Comparison of ENCODE assay signal across 8 cellular contexts in the genomic region with DNA sequence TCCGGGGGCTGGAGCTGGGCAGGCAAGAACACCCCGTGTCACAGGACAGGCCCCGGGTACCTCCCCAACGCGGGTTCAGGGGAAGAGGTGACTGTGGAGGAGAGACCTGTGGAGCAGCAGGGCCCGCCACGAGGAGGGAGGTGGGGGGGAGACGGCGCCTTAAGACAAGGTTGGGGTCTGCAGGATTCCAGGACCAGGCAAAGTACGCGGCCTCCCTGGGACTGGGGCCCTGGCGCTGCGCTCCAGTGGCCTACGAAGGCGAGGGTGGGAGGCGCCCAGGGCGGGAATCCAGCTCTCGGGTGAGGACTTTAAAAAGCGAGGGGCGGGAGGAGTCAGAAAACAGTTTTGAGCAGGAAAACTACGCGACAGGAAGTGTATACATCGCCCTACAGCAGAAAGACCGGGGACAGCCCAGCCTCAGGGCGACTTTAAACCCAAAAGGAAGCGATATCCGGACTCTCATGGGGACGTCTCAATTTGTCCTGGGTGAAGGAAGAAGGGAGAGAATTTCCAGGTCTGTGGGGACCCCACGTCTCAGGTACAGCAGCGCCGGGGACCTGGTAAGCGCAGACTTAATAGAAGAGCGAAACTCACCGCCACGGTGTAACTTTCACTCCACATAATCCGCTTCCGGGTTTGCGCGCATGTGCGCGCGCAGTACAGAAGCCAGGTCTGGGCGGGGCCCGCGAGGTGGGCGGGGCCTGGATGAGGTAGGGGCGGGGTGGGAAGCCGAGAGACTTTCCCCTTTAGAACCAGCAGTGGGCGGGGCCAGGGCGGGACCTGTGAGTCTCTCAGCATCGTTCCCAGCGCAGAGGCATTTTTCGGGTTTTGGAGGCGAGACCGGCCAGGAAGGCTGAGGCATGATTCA. TPM values are rescaled to one million over a fixed set of nuclear protein-coding genes. Genes with fewer than 3 reads are reported as not detected.
DNase-seq lines count a peak whose midpoint lies in the region; ATAC-seq and TF ChIP-seq lines count a peak whose summit lies in the region.

Gene ZNF83 (minus strand): TSS at position 638 of the 868 bp plus-strand sequence.

- TF ChIP-seq CTCF in prostate gland (IDR thresholded peaks at IDR 0.05) = no peak

- TF ChIP-seq POLR2A in prostate gland (IDR thresholded peaks at IDR 0.05) = peak; percentile 60

- intact Hi-C loops in T-helper 1 cell treated with Interleukin-12 subunit alpha and Interleukin-12 subunit beta and Interleukin-4 antibody, amounts not matched to agents 30 ng/mL and 1 ng/mL, for 36 hours (cut with micrococcal nuclease) = loop anchor here (1.0 to 5.0 kb wide), 26 partner anchors 37 to 884 kb away; partner anchors contain the start of genes ZNF160, ZNF320, ZNF347 and ZNF432
- intact Hi-C loops in left ventricle myocardium superior (cut with micrococcal nuclease) (no loop called here), prostate gland (cut with DNase I) (loop anchor here (2.0 to 5.0 kb wide), 2 partner anchors 54 to 67 kb away; partner anchors contain the start of gene ZNF701)

- peak within 1 kb of the TSS; percentile 78 to 86 for H3K27ac ChIP-seq in prostate gland

- ATAC-seq in HG02610 (IDR thresholded peaks at IDR 0.05; ENCODE audit: unreplicated experiment) = peak; percentile 85
- peak; percentile 99 for ATAC-seq in left ventricle myocardium superior

- no peaks in the 10 kb centered on the region for H3K27me3 ChIP-seq in prostate gland (replicated peaks; ENCODE audit: insufficient read depth)

- H3K4me3 ChIP-seq in prostate gland = peak within 1 kb of the TSS; percentile 47 to 71

- peak; percentile 63 for DNase-seq in GM04503 (ENCODE audit: low read depth)
- peak; percentile 91 for DNase-seq in NCI-H1105 treated with DMSO at 0.1 percent for 48 hours (lab: John Stamatoyannopoulos, UW)
- peak; percentile 89 for DNase-seq in amniotic stem cell (lab: John Stamatoyannopoulos, UW)
- DNase-seq in left ventricle myocardium superior = peak; percentile 98
- DNase-seq in prostate gland (ENCODE audit: low spot score) = peak; percentile 98
- peak; percentile 96 for DNase-seq in ureter (ENCODE audit: low spot score)

- H3K36me3 ChIP-seq in prostate gland = no peaks in the 10 kb centered on the region

- H3K9me3 ChIP-seq in prostate gland = no peaks in the 10 kb centered on the region

- no peaks in the 10 kb centered on the region for H3K4me1 ChIP-seq in prostate gland (replicated peaks)

- under 1% methylated on average over 53 of the region's 55 CpGs for WGBS in prostate gland

RNA-seq across cellular contexts. Expression of gene ZNF83, which starts in this region (rescaled TPM):
- 40.7 and 42.6 TPM in 2 replicates for total RNA-seq in T-helper 1 cell treated with Interleukin-12 subunit alpha and Interleukin-12 subunit beta and Interleukin-4 antibody, amounts not matched to agents 30 ng/mL and 1 ng/mL, for 36 hours
- 15.8 TPM for total RNA-seq in left ventricle myocardium superior
- total RNA-seq in prostate gland = 10 to 100 TPM; 36.3 to 62.1 TPM
- total RNA-seq in ureter = 110 TPM

Comparison
In these comparisons a context has a peak if more than half of its experiments do, and no peak if none do; other contexts are left out.
1. Peak in every context shown above with its lines: DNase-seq, ATAC-seq, H3K4me3 ChIP-seq and H3K27ac ChIP-seq.